8 cellular contexts compared by ENCODE assay signal in genomic region chr16:11312718-11313492, GRCh38. TPM values are rescaled to one million over a fixed set of nuclear protein-coding genes. Genes with fewer than 3 reads are reported as not detected.
DNase-seq lines count a peak whose midpoint lies in the region; ATAC-seq and TF ChIP-seq lines count a peak whose summit lies in the region.

No MANE protein-coding gene starts in this region.

- POLR2A ChIA-PET in RWPE1 (lab: Yijun Ruan, JAX; ENCODE audit: low non-redundant PET): no interaction called here

- H3K9me3 ChIP-seq in prostate gland: no peaks in the 10 kb centered on the region

- no peak overlapping the region for H3K4me3 ChIP-seq in prostate gland

- H3K36me3 ChIP-seq in prostate gland: no peaks in the 10 kb centered on the region

- peak overlapping the region; percentile 24 for H3K27ac ChIP-seq in RWPE1
- H3K27ac ChIP-seq in prostate gland: no peak overlapping the region

- intact Hi-C loops in prostate gland (cut with DNase I): no loop called here

- peak; percentile 44 for DNase-seq in activated CD4-positive, alpha-beta T cell treated with anti-CD3 and anti-CD28 coated beads for 48 hours
- no peak for DNase-seq in activated CD4-positive, alpha-beta T cell treated with anti-CD3 and anti-CD28 coated beads for 1 hour
- DNase-seq in RWPE1 (ENCODE audit: low spot score) (peak; percentile 44), fibroblast of peridontal ligament (ENCODE audit: extremely low read depth) (peak; percentile 48), NCI-H446 treated with DMSO at 0.1 percent for 48 hours (lab: John Stamatoyannopoulos, UW) (no peak), prostate gland (ENCODE audit: low spot score) (no peak), HK-2 (ENCODE audit: unreplicated experiment) (no peak)
- DNase-seq in stimulated activated naive CD8-positive, alpha-beta T cell treated with anti-CD3 and anti-CD28 coated beads, Interleukin-15, Interleukin-2, amounts not matched to agents 100 U/mL and 50 U/mL, for 24 hours: no peak

- CTCF ChIA-PET in RWPE1 (lab: Yijun Ruan, JAX): interaction anchor here (0.7 to 0.9 kb wide), 3 partner anchors 13 to 1776 kb away, joined by 3 read pairs; no protein-coding TSS in a partner anchor

- H3K27me3 ChIP-seq in prostate gland (replicated peaks; ENCODE audit: insufficient read depth): no peaks in the 10 kb centered on the region

- TF ChIP-seq POLR2A in prostate gland (IDR thresholded peaks at IDR 0.05): no peak

- TF ChIP-seq CTCF in RWPE1 (conservative IDR thresholded peaks at IDR 0.05; ENCODE audit: low read depth) (no peak), prostate gland (IDR thresholded peaks at IDR 0.05) (no peak)

- 56% methylated on average over 8 of the region's 8 CpGs for WGBS in prostate gland

- no peaks in the 10 kb centered on the region for H3K4me1 ChIP-seq in prostate gland (replicated peaks)

- peak; percentile 12 for ATAC-seq in stimulated activated naive CD8-positive, alpha-beta T cell treated with anti-CD3 and anti-CD28 coated beads, Interleukin-15, Interleukin-2, amounts not matched to agents 100 U/mL and 50 U/mL, for 24 hours

RNA-seq across cellular contexts. Expression of gene PRM1, which starts 31.8 kb away (rescaled TPM):
- 100 to 1,000 TPM in 1 of 2 donors, 1 to 10 TPM in 1; 1.8 to 992 TPM for total RNA-seq in prostate gland

RNA-seq across cellular contexts. Expression of gene RMI2, which starts 32.4 kb away (rescaled TPM):
- 10 to 100 TPM in 1 of 2 donors, 1 to 10 TPM in 1; 6.0 to 16.3 TPM for total RNA-seq in prostate gland

RNA-seq across cellular contexts. Expression of gene PRM2, which starts 36.6 kb away (rescaled TPM):
- total RNA-seq in prostate gland: 100 to 1,000 TPM in 1 of 2 donors, not detected in 1; 343 TPM

RNA-seq across cellular contexts. Expression of gene PRM3, which starts 39.5 kb away (rescaled TPM):
- not detected for total RNA-seq in prostate gland

RNA-seq across cellular contexts. Expression of gene TNP2, which starts 43.8 kb away (rescaled TPM):
- total RNA-seq in prostate gland: not detected

Comparison
In these comparisons a context has a peak if more than half of its experiments do, and no peak if none do; other contexts are left out.
1. DNase-seq: peak in activated CD4-positive, alpha-beta T cell treated with anti-CD3 and anti-CD28 coated beads for 48 hours (single experiment), RWPE1 (single experiment) and fibroblast of peridontal ligament (single experiment); none in activated CD4-positive, alpha-beta T cell treated with anti-CD3 and anti-CD28 coated beads for 1 hour (single experiment), stimulated activated naive CD8-positive, alpha-beta T cell treated with anti-CD3 and anti-CD28 coated beads, Interleukin-15, Interleukin-2, amounts not matched to agents 100 U/mL and 50 U/mL, for 24 hours (single experiment), NCI-H446 treated with DMSO at 0.1 percent for 48 hours (single experiment), prostate gland (single experiment) and HK-2 (single experiment).